10 cellular contexts compared by ENCODE assay signal in the genomic region with DNA sequence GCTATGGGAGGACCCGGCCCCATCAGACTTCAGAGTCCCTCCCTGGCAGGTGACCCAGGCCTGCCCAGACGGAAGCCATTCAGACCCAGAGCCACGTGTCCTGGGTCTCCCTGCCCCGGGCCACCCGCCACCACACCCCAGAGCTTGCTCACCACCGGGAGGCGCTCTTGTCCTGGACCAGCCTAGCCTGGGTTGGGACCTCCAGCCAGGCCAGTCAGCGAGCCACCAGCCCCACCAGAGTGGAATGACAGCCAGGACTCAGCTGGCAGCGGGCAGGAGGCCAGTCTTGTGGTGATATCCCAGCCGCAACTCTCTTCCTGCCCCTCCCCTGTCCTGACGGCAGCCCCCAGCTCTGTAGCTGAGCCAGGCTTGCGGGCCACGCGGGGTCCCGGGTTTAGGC. TPM values are rescaled to one million over a fixed set of nuclear protein-coding genes. Genes with fewer than 3 reads are reported as not detected.
DNase-seq lines count a peak whose midpoint lies in the region; ATAC-seq and TF ChIP-seq lines count a peak whose summit lies in the region.
"Had no signal": no experiment of that assay in that cellular context is flagged by ENCODE, and none has a peak within 500 bp of the region (broad histone marks: within the 10 kb centered on the region; RNA-seq: fewer than 3 reads in every experiment).

No MANE protein-coding gene starts in this region.

- H3K27me3 Mint-ChIP-seq in WTC11 (ENCODE audit: low read depth): peaks cover 3% of the 10 kb centered on the region; the same call in 1 of the 2 replicates

- H2AFZ ChIP-seq in GM23248: no peak overlapping the region

- H3K27me3 ChIP-seq in GM23248 (replicated peaks; ENCODE audit: insufficient read depth): no peaks in the 10 kb centered on the region

- no peak overlapping the region for H3K4me3 ChIP-seq in GM23248

- CTCF ChIA-PET in WTC11 (lab: Charles Lee): interaction anchor here (0.5 to 6.2 kb wide), 29 partner anchors 9 to 613 kb away, joined by 3 to 117 read pairs (median 4); partner anchors contain the start of genes ABCA2, CLIC3, FBXW5 and FUT7

- H3K27ac Mint-ChIP-seq in WTC11: no peak overlapping the region

- POLR2A ChIA-PET in WTC11 (lab: Charles Lee): no interaction called here

- H4K20me1 ChIP-seq in GM23248 (ENCODE audit: insufficient read depth): no peaks in the 10 kb centered on the region

- no peaks in the 10 kb centered on the region for H3K36me3 Mint-ChIP-seq in WTC11

- H3K9ac ChIP-seq in GM23248: no peak overlapping the region

- no peaks in the 10 kb centered on the region for H3K9me3 Mint-ChIP-seq in WTC11

- H3K4me1 ChIP-seq in GM23248 (ENCODE audit: insufficient read depth): no peaks in the 10 kb centered on the region
- H3K4me1 ChIP-seq: Caco-2 had no signal

- no peaks in the 10 kb centered on the region for H3K9me3 ChIP-seq in GM23248 (ENCODE audit: low read depth)
- H3K9me3 ChIP-seq: Caco-2 had no signal

- H3K27ac ChIP-seq in temporal lobe (ENCODE audit: low read depth, low read length) (peak overlapping the region; percentile 100), GM23248 (no peak overlapping the region)

- DNase-seq in activated T-cell treated with anti-CD3 and anti-CD28 coated beads for 48 hours (ENCODE audit: low read depth) (peak; percentile 38), activated T-cell treated with anti-CD3 and anti-CD28 coated beads for 4 hours (no peak), WTC11 (ENCODE audit: low spot score) (peak; percentile 89), left cardiac atrium (peak; percentile 77), GM23248 (no peak)
- DNase-seq: Caco-2 had no signal

- no peak overlapping the region for H3K4me3 Mint-ChIP-seq in WTC11

- H3K4me2 ChIP-seq in GM23248 (ENCODE audit: unreplicated experiment): no peak overlapping the region

- intact Hi-C loops in left cardiac atrium (cut with DNase I): no loop called here

- 53 to 63% methylated on average over 9 to 15 of the region's 15 CpGs for WGBS in GM23248 (ENCODE audit: low coverage in 1 of 2, low lambda C conversion rate in 2 of 2, missing lambda C conversion rate in 2 of 2), 2 experiments

- ATAC-seq in WTC11: peak; percentile 21
- ATAC-seq in left cardiac atrium: peak in 1 of 2 donors; percentile 9
- ATAC-seq in HG03159 (IDR thresholded peaks at IDR 0.05; ENCODE audit: unreplicated experiment): no peak
- ATAC-seq in GM19023 (IDR thresholded peaks at IDR 0.05; ENCODE audit: unreplicated experiment): no peak

- H3K79me2 ChIP-seq in GM23248 (ENCODE audit: insufficient read depth): no peaks in the 10 kb centered on the region

- in situ Hi-C loops in GM23248 (cut with MboI): no loop called here

- no peaks in the 10 kb centered on the region for H3F3A ChIP-seq in GM23248 (ENCODE audit: insufficient read depth)

- H3K4me1 Mint-ChIP-seq in WTC11: peaks cover 3% of the 10 kb centered on the region; the same call in 1 of the 2 replicates

- peak; percentile 46 for TF ChIP-seq CTCF in WTC11 (IDR thresholded peaks at IDR 0.05)

- no peaks in the 10 kb centered on the region for H3K36me3 ChIP-seq in GM23248 (ENCODE audit: low read depth)

- H3K9me2 ChIP-seq in GM23248 (ENCODE audit: insufficient read depth): no peaks in the 10 kb centered on the region

TF ChIP-seq in WTC11, 78 proteins besides CTCF, POLR2A, EP300 and RAD21:
- peak; percentile 42; the same call in 1 of the 2 replicates for TF ChIP-seq USF2 (CRISPR knock-in tag; IDR thresholded peaks at IDR 0.05)
- no peak for TF ChIP-seq HMGA2 (CRISPR knock-in tag; IDR thresholded peaks at IDR 0.05)
- no peak for TF ChIP-seq SOX15 (CRISPR knock-in tag; IDR thresholded peaks at IDR 0.05)
- TF ChIP-seq SMAD3 (CRISPR knock-in tag; IDR thresholded peaks at IDR 0.05; ENCODE audit: borderline replicate concordance): no peak
- TF ChIP-seq ZNF396 (CRISPR knock-in tag; IDR thresholded peaks at IDR 0.05; ENCODE audit: borderline replicate concordance): no peak
- no peak for TF ChIP-seq KAT7 (CRISPR knock-in tag; IDR thresholded peaks at IDR 0.05; ENCODE audit: borderline replicate concordance)
- TF ChIP-seq, protein P1, sequence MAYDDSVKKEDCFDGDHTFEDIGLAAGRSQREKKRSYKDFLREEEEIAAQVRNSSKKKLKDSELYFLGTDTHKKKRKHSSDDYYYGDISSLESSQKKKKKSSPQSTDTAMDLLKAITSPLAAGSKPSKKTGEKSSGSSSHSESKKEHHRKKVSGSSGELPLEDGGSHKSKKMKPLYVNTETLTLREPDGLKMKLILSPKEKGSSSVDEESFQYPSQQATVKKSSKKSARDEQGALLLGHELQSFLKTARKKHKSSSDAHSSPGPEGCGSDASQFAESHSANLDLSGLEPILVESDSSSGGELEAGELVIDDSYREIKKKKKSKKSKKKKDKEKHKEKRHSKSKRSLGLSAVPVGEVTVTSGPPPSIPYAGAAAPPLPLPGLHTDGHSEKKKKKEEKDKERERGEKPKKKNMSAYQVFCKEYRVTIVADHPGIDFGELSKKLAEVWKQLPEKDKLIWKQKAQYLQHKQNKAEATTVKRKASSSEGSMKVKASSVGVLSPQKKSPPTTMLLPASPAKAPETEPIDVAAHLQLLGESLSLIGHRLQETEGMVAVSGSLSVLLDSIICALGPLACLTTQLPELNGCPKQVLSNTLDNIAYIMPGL (CRISPR knock-in tag; IDR thresholded peaks at IDR 0.05): 0 out of 2 replicates have a peak, but pooled peaks have one; percentile 58

RNA-seq across cellular contexts. Expression of gene PTGDS, which starts 1.7 kb away (rescaled TPM):
- total RNA-seq in WTC11 (2021): 2.2 to 4.0 TPM (median 2.9 TPM) in 3 replicates
- 1,000 to 10,000 TPM; 3,329 to 4,014 TPM for total RNA-seq in left cardiac atrium
- 103 TPM for total RNA-seq in temporal lobe
- not detected in 2 replicates for total RNA-seq in GM23248 (2014; rRNA removed; shearing (Covaris generic))
- polyA plus RNA-seq in GM23248 (2016; fragmentation: Nextera tagmentation; extraction: Ambion mirVana): 0.24 and 0.25 TPM in 2 replicates
- total RNA-seq: Caco-2 had no signal

RNA-seq across cellular contexts. Expression of gene LCNL1, which starts 7.2 kb away (rescaled TPM):
- total RNA-seq in WTC11 (2021): 0.27 to 0.50 TPM (median 0.34 TPM) in 3 replicates
- total RNA-seq in left cardiac atrium: 1 to 10 TPM; 6.4 to 9.6 TPM
- 0.74 TPM for total RNA-seq in temporal lobe
- not detected in 2 replicates for total RNA-seq in GM23248 (2014; rRNA removed; shearing (Covaris generic))
- polyA plus RNA-seq in GM23248 (2016; fragmentation: Nextera tagmentation; extraction: Ambion mirVana): not detected in 2 replicates
- total RNA-seq: bronchial epithelial cell, Caco-2 had no signal

RNA-seq across cellular contexts. Expression of gene PAXX, which starts 16.6 kb away (rescaled TPM):
- total RNA-seq in WTC11 (2021) (44.1 to 45.3 TPM (median 44.6 TPM) in 3 replicates), left cardiac atrium (10 to 100 TPM; 25.4 to 30.2 TPM), temporal lobe (14.8 TPM)
- 38.7 and 52.2 TPM in 2 replicates for total RNA-seq in GM23248 (2014; rRNA removed; shearing (Covaris generic))
- 49.3 and 54.5 TPM in 2 replicates for polyA plus RNA-seq in GM23248 (2016; fragmentation: Nextera tagmentation; extraction: Ambion mirVana)

RNA-seq across cellular contexts. Expression of gene CLIC3, which starts 20.7 kb away (rescaled TPM):
- total RNA-seq in WTC11 (2021): 0.31 to 0.41 TPM in 2 of 3 replicates, not detected in the other
- 1 to 10 TPM; 2.6 to 8.5 TPM for total RNA-seq in left cardiac atrium
- total RNA-seq in temporal lobe: not detected
- total RNA-seq in GM23248 (2014; rRNA removed; shearing (Covaris generic)): 33.3 and 37.7 TPM in 2 replicates
- 98.9 and 107 TPM in 2 replicates for polyA plus RNA-seq in GM23248 (2016; fragmentation: Nextera tagmentation; extraction: Ambion mirVana)

RNA-seq across cellular contexts. Expression of gene LCN12, which starts 23.6 kb away (rescaled TPM):
- total RNA-seq in WTC11 (2021) (1.9 to 4.7 TPM (median 3.4 TPM) in 3 replicates), left cardiac atrium (10 to 100 TPM in 1 of 2 donors, 1 to 10 TPM in 1; 7.0 to 11.9 TPM), temporal lobe (0.74 TPM)
- not detected in 2 replicates for total RNA-seq in GM23248 (2014; rRNA removed; shearing (Covaris generic))
- polyA plus RNA-seq in GM23248 (2016; fragmentation: Nextera tagmentation; extraction: Ambion mirVana): not detected in 2 replicates
- total RNA-seq: bronchial epithelial cell had no signal

Comparison
In these comparisons a context has a peak if more than half of its experiments do, and no peak if none do; other contexts are left out.
1. DNase-seq: peak in activated T-cell treated with anti-CD3 and anti-CD28 coated beads for 48 hours (single experiment), WTC11 (single experiment) and left cardiac atrium (single experiment); none in activated T-cell treated with anti-CD3 and anti-CD28 coated beads for 4 hours (single experiment) and GM23248 (single experiment).
2. RNA of gene PTGDS, which starts 1.7 kb away (total RNA-seq): 3,329 to 4,014 TPM in left cardiac atrium and 103 TPM in temporal lobe (single experiment); 2.2 to 4.0 TPM in WTC11 and not detected in GM23248; every median in the first group is over 10 times any median in the second.